ENCODE assay signal across 9 cellular contexts in the genomic region with DNA sequence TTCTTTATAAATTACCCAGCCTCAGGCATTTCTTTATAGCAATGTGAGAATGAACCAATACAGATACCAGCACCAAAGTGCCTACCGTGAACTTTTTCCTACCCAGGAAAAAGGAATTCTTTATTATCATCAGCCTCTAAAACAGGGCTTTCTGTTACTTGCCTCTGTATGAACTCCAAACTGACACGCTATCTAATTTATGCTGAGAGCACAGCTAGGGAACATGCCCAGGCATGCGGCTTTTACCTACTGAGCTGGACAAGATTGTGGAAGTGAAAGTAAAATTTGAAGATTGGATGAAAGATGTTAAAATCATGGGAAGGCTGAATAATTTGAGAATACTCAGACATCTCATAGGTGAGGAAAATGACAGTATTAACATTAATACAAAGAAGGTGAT. TPM values are rescaled to one million over a fixed set of nuclear protein-coding genes. Genes with fewer than 3 reads are reported as not detected.
DNase-seq lines count a peak whose midpoint lies in the region; ATAC-seq and TF ChIP-seq lines count a peak whose summit lies in the region.
"Had no signal": no experiment of that assay in that cellular context is flagged by ENCODE, and none has a peak within 500 bp of the region (broad histone marks: within the 10 kb centered on the region; RNA-seq: fewer than 3 reads in every experiment).

No MANE protein-coding gene starts in this region.

- H3K4me3 ChIP-seq in HCT116 (replicated peaks in 1 of 2; ENCODE audit: low read depth in 1 of 2, low read length in 2 of 2) (no peak overlapping the region), fibroblast of villous mesenchyme (ENCODE audit: low read depth, low read length) (no peak overlapping the region), upper lobe of left lung (no peak overlapping the region), suprapubic skin (no peak overlapping the region), tibial nerve (no peak overlapping the region)

- peak overlapping the region; percentile 17 for H3K27ac ChIP-seq in HCT116 (ENCODE audit: low read depth, low read length)
- no peak overlapping the region for H3K27ac ChIP-seq in upper lobe of left lung
- no peak overlapping the region for H3K27ac ChIP-seq in suprapubic skin
- no peak overlapping the region for H3K27ac ChIP-seq in tibial nerve

- intact Hi-C loops in HCT116 (cut with micrococcal nuclease) = no loop called here

- no peak for TF ChIP-seq RAD21 in HCT116 (IDR thresholded peaks at IDR 0.05; ENCODE audit: low read depth)

- BruUV-seq in HCT116 (replicated peaks; lab: Mats Ljungman, UMichigan) = no TSS peak

- no peaks in the 10 kb centered on the region for H3K79me2 ChIP-seq in HCT116 (ENCODE audit: insufficient read depth, low read length)

- H3K4me2 ChIP-seq in HCT116 (ENCODE audit: low read length) = peak overlapping the region; percentile 10; the same call in 1 of the 2 replicates

- CTCF ChIA-PET in HCT116 (lab: Charles Lee) = no interaction called here

- TF ChIP-seq POLR2A in HCT116 (IDR thresholded peaks at IDR 0.05; ENCODE audit: borderline replicate concordance, extremely low read depth, insufficient read depth, insufficient read length) (no peak), upper lobe of left lung (IDR thresholded peaks at IDR 0.05) (no peak), suprapubic skin (IDR thresholded peaks at IDR 0.05) (no peak), tibial nerve (IDR thresholded peaks at IDR 0.05) (no peak)

- H3K27me3 ChIP-seq in HCT116 (ENCODE audit: insufficient read depth, low read length) (no peaks in the 10 kb centered on the region), upper lobe of left lung (no peaks in the 10 kb centered on the region), suprapubic skin (no peaks in the 10 kb centered on the region), tibial nerve (no peaks in the 10 kb centered on the region)

- 81 to 83% methylated on average over 3 of the region's 3 CpGs for WGBS in upper lobe of left lung, 2 donors
- WGBS in suprapubic skin = 58% methylated on average over 3 of the region's 3 CpGs
- 53 to 58% methylated on average over 3 of the region's 3 CpGs for WGBS in tibial nerve, 2 donors

- no peak overlapping the region for H2AFZ ChIP-seq in HCT116 (ENCODE audit: low read depth, low read length, poor library complexity, severe bottlenecking)

- RAD21 ChIA-PET in HCT116 (lab: Charles Lee; ENCODE audit: low non-redundant PET in 1 of 2, low total read pairs in 2 of 2, uncharacterized antibody in 2 of 2, unreplicated experiment in 2 of 2) = no interaction called here

- H3K9me3 ChIP-seq in HCT116 (ENCODE audit: control insufficient read depth in 1 of 2, insufficient read depth in 1 of 2, low read depth in 1 of 2, low read length in 2 of 2) (no peaks in the 10 kb centered on the region), upper lobe of left lung (no peaks in the 10 kb centered on the region), suprapubic skin (no peaks in the 10 kb centered on the region), tibial nerve (no peaks in the 10 kb centered on the region)

- no peaks in the 10 kb centered on the region for H3K36me3 ChIP-seq in HCT116 (ENCODE audit: control insufficient read depth in 1 of 2, insufficient read depth in 2 of 2, low read length in 2 of 2)
- no peaks in the 10 kb centered on the region for H3K36me3 ChIP-seq in upper lobe of left lung
- H3K36me3 ChIP-seq in suprapubic skin = no peaks in the 10 kb centered on the region
- H3K36me3 ChIP-seq in tibial nerve = no peaks in the 10 kb centered on the region

- H3K9ac ChIP-seq in HCT116 (ENCODE audit: low read length) = no peak overlapping the region

- H3K9me2 ChIP-seq in HCT116 (ENCODE audit: insufficient read depth) = no peaks in the 10 kb centered on the region

- TF ChIP-seq EP300 in upper lobe of left lung (IDR thresholded peaks at IDR 0.05) = no peak
- no peak for TF ChIP-seq EP300 in suprapubic skin (IDR thresholded peaks at IDR 0.05)
- TF ChIP-seq EP300 in tibial nerve (IDR thresholded peaks at IDR 0.05) = no peak

- POLR2A ChIA-PET in HCT116 (lab: Charles Lee) = no interaction called here

- no peaks in the 10 kb centered on the region for H4K20me1 ChIP-seq in HCT116 (ENCODE audit: insufficient read depth)

- TF ChIP-seq CTCF in HCT116 (IDR thresholded peaks at IDR 0.05 in 2 of 3, conservative IDR thresholded peaks at IDR 0.05 in 1 of 3; ENCODE audit: borderline replicate concordance in 1 of 3, insufficient read depth in 1 of 3, low read depth in 2 of 3, low read length in 2 of 3) = no peak
- TF ChIP-seq CTCF in fibroblast of villous mesenchyme (IDR thresholded peaks at IDR 0.05; ENCODE audit: insufficient read depth, low read depth, low read length) = no peak
- TF ChIP-seq CTCF in upper lobe of left lung (IDR thresholded peaks at IDR 0.05) = no peak
- no peak for TF ChIP-seq CTCF in suprapubic skin (IDR thresholded peaks at IDR 0.05)
- TF ChIP-seq CTCF in tibial nerve (IDR thresholded peaks at IDR 0.05) = no peak

- H3K4me1 ChIP-seq in HCT116 (ENCODE audit: control insufficient read depth in 1 of 2, insufficient read depth in 2 of 2, low read length in 2 of 2) (peaks cover 18 to 25% of the 10 kb centered on the region in 2 experiments), upper lobe of left lung (peaks cover 0 to 11% (median 0%) of the 10 kb centered on the region in 4 donors), suprapubic skin (peaks cover 6% of the 10 kb centered on the region), tibial nerve (no peaks in the 10 kb centered on the region)

- ATAC-seq in HCT116 (no peak), upper lobe of left lung (ENCODE audit: low FRiP score in 2 of 2) (no peak)

- DNase-seq in A172 (ENCODE audit: low spot score) = peak; percentile 11
- DNase-seq in HCT116 (ENCODE audit: low read depth, low spot score) = no peak
- DNase-seq in SIG-M5 treated with dmso at 0.1 percent for 504 hours (lab: John Stamatoyannopoulos, UW; ENCODE audit: unreplicated experiment) = peak; percentile 84
- peak; percentile 69 for DNase-seq in fibroblast of villous mesenchyme (ENCODE audit: low read depth)
- DNase-seq in upper lobe of left lung = no peak
- no peak for DNase-seq in suprapubic skin (ENCODE audit: low spot score in 2 of 2)
- no peak for DNase-seq in tibial nerve (ENCODE audit: low spot score in 2 of 2)
- no peak for DNase-seq in activated T-cell treated with anti-CD3 and anti-CD28 coated beads, Interleukin-2, amount 50 U/mL, for 48 hours
- DNase-seq: midbrain had no signal

TF ChIP-seq in HCT116, 20 proteins besides CTCF, POLR2A, EP300 and RAD21:
- TF ChIP-seq EZH2 (IDR thresholded peaks at IDR 0.05) = no peak
- TF ChIP-seq, protein P1, sequence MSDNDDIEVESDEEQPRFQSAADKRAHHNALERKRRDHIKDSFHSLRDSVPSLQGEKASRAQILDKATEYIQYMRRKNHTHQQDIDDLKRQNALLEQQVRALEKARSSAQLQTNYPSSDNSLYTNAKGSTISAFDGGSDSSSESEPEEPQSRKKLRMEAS (IDR thresholded peaks at IDR 0.05) = peak; percentile 42; the same call in 1 of the 2 replicates
TF ChIP-seq in HCT116: peak in this region for 1.

RNA-seq across cellular contexts. Expression of a gene that starts 24.4 kb away (rescaled TPM):
- 13.4 and 16.0 TPM in 2 replicates for total RNA-seq in A172 (2014; rRNA removed; shearing (Covaris generic))
- 9.8 TPM for total RNA-seq in HCT116 (2021; ENCODE audit: unreplicated experiment)
- polyA plus RNA-seq in HCT116 (2012) = 7.0 and 7.7 TPM in 2 replicates
- total RNA-seq in fibroblast of villous mesenchyme = 38.0 and 44.1 TPM in 2 replicates
- total RNA-seq in upper lobe of left lung = 10 to 100 TPM; 46.0 to 80.7 (median 68.4) TPM
- total RNA-seq in suprapubic skin = 10 to 100 TPM; 21.5 to 27.2 (median 26.4) TPM
- total RNA-seq in tibial nerve = 10 to 100 TPM; 19.0 to 32.7 (median 29.6) TPM

Comparison
In these comparisons a context has a peak if more than half of its experiments do, and no peak if none do; other contexts are left out.
1. DNase-seq: peak in A172 (single experiment), SIG-M5 treated with dmso at 0.1 percent for 504 hours (single experiment) and fibroblast of villous mesenchyme (single experiment); none in HCT116 (single experiment), upper lobe of left lung (0 of 2), suprapubic skin (0 of 2), tibial nerve (0 of 2) and activated T-cell treated with anti-CD3 and anti-CD28 coated beads, Interleukin-2, amount 50 U/mL, for 48 hours (0 of 2).